ENCODE assay signal across 1 cellular context in the genomic region with DNA sequence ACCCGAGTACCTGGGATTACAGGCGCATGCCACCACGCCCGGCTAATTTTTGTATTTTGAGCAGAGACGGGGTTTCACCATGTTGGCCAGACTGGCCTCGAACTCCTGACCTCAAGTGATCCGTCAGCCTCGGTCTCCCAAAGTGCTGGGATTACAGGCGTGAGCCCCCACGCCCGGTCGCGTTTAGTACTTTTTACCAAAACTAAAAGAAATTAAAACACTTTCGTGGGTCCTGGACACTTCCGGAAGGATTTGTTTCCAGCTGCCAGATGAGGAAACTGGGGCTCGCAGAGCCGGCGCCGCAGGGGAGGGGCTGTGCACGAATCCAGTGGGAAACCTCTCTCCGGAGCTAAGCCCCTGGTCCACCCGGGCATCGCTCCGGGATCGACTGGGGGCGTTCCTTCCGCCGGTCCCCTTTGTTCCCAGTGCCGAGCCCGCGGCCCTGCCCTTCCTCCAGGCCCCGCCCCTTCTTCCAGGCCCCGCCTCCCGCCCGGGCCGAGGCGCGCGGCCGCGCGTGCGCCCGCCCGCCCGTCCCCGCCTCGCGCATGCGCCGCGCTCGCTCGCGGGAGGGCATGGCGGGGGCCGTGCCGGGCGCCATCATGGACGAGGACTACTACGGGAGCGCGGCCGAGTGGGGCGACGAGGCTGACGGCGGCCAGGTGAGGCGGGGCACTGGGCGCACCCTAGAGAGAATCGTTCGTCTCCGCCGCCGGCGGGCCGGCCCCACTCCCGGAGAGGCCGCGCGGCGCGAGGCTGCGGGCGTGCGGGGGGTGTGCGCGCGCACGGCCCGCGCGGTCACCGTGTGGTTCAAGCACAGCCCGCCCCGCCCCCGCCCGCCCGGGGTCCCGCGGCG.
TF ChIP-seq lines count a peak whose summit lies in the region.

A gene with protein sequence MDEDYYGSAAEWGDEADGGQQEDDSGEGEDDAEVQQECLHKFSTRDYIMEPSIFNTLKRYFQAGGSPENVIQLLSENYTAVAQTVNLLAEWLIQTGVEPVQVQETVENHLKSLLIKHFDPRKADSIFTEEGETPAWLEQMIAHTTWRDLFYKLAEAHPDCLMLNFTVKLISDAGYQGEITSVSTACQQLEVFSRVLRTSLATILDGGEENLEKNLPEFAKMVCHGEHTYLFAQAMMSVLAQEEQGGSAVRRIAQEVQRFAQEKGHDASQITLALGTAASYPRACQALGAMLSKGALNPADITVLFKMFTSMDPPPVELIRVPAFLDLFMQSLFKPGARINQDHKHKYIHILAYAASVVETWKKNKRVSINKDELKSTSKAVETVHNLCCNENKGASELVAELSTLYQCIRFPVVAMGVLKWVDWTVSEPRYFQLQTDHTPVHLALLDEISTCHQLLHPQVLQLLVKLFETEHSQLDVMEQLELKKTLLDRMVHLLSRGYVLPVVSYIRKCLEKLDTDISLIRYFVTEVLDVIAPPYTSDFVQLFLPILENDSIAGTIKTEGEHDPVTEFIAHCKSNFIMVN (plus strand): TSS at position 546 of the 853 bp plus-strand sequence. CDS start 54 bp downstream, at position 600.

TF ChIP-seq in HepG2, 621 proteins besides CTCF, POLR2A, EP300 and RAD21 (continued from another document and continues in another):
- TF ChIP-seq, protein P1, sequence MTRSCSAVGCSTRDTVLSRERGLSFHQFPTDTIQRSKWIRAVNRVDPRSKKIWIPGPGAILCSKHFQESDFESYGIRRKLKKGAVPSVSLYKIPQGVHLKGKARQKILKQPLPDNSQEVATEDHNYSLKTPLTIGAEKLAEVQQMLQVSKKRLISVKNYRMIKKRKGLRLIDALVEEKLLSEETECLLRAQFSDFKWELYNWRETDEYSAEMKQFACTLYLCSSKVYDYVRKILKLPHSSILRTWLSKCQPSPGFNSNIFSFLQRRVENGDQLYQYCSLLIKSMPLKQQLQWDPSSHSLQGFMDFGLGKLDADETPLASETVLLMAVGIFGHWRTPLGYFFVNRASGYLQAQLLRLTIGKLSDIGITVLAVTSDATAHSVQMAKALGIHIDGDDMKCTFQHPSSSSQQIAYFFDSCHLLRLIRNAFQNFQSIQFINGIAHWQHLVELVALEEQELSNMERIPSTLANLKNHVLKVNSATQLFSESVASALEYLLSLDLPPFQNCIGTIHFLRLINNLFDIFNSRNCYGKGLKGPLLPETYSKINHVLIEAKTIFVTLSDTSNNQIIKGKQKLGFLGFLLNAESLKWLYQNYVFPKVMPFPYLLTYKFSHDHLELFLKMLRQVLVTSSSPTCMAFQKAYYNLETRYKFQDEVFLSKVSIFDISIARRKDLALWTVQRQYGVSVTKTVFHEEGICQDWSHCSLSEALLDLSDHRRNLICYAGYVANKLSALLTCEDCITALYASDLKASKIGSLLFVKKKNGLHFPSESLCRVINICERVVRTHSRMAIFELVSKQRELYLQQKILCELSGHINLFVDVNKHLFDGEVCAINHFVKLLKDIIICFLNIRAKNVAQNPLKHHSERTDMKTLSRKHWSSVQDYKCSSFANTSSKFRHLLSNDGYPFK (CRISPR knock-in tag; IDR thresholded peaks at IDR 0.05; ENCODE audit: borderline replicate concordance) = 0 out of 2 replicates have a peak, but pooled peaks have one; percentile 40
- TF ChIP-seq, protein P2, sequence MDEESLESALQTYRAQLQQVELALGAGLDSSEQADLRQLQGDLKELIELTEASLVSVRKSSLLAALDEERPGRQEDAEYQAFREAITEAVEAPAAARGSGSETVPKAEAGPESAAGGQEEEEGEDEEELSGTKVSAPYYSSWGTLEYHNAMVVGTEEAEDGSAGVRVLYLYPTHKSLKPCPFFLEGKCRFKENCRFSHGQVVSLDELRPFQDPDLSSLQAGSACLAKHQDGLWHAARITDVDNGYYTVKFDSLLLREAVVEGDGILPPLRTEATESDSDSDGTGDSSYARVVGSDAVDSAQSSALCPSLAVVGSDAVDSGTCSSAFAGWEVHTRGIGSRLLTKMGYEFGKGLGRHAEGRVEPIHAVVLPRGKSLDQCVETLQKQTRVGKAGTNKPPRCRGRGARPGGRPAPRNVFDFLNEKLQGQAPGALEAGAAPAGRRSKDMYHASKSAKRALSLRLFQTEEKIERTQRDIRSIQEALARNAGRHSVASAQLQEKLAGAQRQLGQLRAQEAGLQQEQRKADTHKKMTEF (CRISPR knock-in tag; IDR thresholded peaks at IDR 0.05) = peak; percentile 67
- TF ChIP-seq, protein P3, sequence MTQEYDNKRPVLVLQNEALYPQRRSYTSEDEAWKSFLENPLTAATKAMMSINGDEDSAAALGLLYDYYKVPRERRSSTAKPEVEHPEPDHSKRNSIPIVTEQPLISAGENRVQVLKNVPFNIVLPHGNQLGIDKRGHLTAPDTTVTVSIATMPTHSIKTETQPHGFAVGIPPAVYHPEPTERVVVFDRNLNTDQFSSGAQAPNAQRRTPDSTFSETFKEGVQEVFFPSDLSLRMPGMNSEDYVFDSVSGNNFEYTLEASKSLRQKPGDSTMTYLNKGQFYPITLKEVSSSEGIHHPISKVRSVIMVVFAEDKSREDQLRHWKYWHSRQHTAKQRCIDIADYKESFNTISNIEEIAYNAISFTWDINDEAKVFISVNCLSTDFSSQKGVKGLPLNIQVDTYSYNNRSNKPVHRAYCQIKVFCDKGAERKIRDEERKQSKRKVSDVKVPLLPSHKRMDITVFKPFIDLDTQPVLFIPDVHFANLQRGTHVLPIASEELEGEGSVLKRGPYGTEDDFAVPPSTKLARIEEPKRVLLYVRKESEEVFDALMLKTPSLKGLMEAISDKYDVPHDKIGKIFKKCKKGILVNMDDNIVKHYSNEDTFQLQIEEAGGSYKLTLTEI (CRISPR knock-in tag; conservative IDR thresholded peaks at IDR 0.05) = no peak
- TF ChIP-seq PITX1 (CRISPR knock-in tag; IDR thresholded peaks at IDR 0.05) (peak; percentile 93), FOXK1 (CRISPR knock-in tag; IDR thresholded peaks at IDR 0.05; ENCODE audit: borderline replicate concordance, low read depth) (peak; percentile 11; the same call in 1 of the 2 replicates), ZBTB3 (CRISPR knock-in tag; IDR thresholded peaks at IDR 0.05; ENCODE audit: borderline replicate concordance, low read depth) (peak; percentile 39; the same call in 1 of the 2 replicates), ZNF329 (CRISPR knock-in tag; IDR thresholded peaks at IDR 0.05; ENCODE audit: low read depth) (peak; percentile 82), ZNF543 (CRISPR knock-in tag; IDR thresholded peaks at IDR 0.05) (no peak; the same call in 1 of the 2 replicates), ZNF367 (CRISPR knock-in tag; IDR thresholded peaks at IDR 0.05; ENCODE audit: borderline replicate concordance) (no peak), EED (CRISPR knock-in tag; IDR thresholded peaks at IDR 0.05) (no peak), ZNF34 (CRISPR knock-in tag; IDR thresholded peaks at IDR 0.05; ENCODE audit: borderline replicate concordance) (no peak), ZNF343 (CRISPR knock-in tag; IDR thresholded peaks at IDR 0.05) (0 out of 2 replicates have a peak, but pooled peaks have one; percentile 24), HNRNPLL (IDR thresholded peaks at IDR 0.05; ENCODE audit: low read depth, low read length, poor library complexity, severe bottlenecking) (peak; percentile 49), ZNF598 (CRISPR knock-in tag; IDR thresholded peaks at IDR 0.05; ENCODE audit: borderline replicate concordance) (0 out of 2 replicates have a peak, but pooled peaks have one; percentile 70), SIN3B (IDR thresholded peaks at IDR 0.05; ENCODE audit: low read length) (no peak), HMG20A (CRISPR knock-in tag; IDR thresholded peaks at IDR 0.05; ENCODE audit: borderline replicate concordance) (peak; percentile 62; the same call in 1 of the 2 replicates), ZNF3 (CRISPR knock-in tag; IDR thresholded peaks at IDR 0.05) (no peak), SMAD1 (CRISPR knock-in tag; IDR thresholded peaks at IDR 0.05; ENCODE audit: borderline replicate concordance, low read depth) (0 out of 2 replicates have a peak, but pooled peaks have one; percentile 64), ZNF652 (CRISPR knock-in tag; IDR thresholded peaks at IDR 0.05; ENCODE audit: borderline replicate concordance, low read depth) (no peak), HIVEP1 (CRISPR knock-in tag; IDR thresholded peaks at IDR 0.05) (peak; percentile 66; the same call in 1 of the 2 replicates), DNMT1 (CRISPR knock-in tag; IDR thresholded peaks at IDR 0.05) (no peak), SP2 (CRISPR knock-in tag; IDR thresholded peaks at IDR 0.05) (no peak; the same call in 1 of the 2 replicates), ZNF558 (CRISPR knock-in tag; IDR thresholded peaks at IDR 0.05; ENCODE audit: borderline replicate concordance) (peak; percentile 91; the same call in 1 of the 2 replicates), MEIS1 (CRISPR knock-in tag; IDR thresholded peaks at IDR 0.05; ENCODE audit: borderline replicate concordance) (no peak), TSC22D2 (CRISPR knock-in tag; IDR thresholded peaks at IDR 0.05; ENCODE audit: borderline replicate concordance) (peak; percentile 65; the same call in 1 of the 2 replicates), ZNF775 (CRISPR knock-in tag; IDR thresholded peaks at IDR 0.05; ENCODE audit: borderline replicate concordance) (no peak), RARG (CRISPR knock-in tag; IDR thresholded peaks at IDR 0.05; ENCODE audit: low read depth) (no peak)
- TF ChIP-seq, protein P4, sequence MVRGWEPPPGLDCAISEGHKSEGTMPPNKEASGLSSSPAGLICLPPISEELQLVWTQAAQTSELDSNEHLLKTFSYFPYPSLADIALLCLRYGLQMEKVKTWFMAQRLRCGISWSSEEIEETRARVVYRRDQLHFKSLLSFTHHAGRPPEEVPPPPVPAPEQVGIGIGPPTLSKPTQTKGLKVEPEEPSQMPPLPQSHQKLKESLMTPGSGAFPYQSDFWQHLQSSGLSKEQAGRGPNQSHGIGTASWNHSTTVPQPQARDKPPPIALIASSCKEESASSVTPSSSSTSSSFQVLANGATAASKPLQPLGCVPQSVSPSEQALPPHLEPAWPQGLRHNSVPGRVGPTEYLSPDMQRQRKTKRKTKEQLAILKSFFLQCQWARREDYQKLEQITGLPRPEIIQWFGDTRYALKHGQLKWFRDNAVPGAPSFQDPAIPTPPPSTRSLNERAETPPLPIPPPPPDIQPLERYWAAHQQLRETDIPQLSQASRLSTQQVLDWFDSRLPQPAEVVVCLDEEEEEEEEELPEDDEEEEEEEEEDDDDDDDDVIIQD (CRISPR knock-in tag; IDR thresholded peaks at IDR 0.05; ENCODE audit: low read depth) = peak; percentile 64; the same call in 1 of the 2 replicates
- TF ChIP-seq, protein P5, sequence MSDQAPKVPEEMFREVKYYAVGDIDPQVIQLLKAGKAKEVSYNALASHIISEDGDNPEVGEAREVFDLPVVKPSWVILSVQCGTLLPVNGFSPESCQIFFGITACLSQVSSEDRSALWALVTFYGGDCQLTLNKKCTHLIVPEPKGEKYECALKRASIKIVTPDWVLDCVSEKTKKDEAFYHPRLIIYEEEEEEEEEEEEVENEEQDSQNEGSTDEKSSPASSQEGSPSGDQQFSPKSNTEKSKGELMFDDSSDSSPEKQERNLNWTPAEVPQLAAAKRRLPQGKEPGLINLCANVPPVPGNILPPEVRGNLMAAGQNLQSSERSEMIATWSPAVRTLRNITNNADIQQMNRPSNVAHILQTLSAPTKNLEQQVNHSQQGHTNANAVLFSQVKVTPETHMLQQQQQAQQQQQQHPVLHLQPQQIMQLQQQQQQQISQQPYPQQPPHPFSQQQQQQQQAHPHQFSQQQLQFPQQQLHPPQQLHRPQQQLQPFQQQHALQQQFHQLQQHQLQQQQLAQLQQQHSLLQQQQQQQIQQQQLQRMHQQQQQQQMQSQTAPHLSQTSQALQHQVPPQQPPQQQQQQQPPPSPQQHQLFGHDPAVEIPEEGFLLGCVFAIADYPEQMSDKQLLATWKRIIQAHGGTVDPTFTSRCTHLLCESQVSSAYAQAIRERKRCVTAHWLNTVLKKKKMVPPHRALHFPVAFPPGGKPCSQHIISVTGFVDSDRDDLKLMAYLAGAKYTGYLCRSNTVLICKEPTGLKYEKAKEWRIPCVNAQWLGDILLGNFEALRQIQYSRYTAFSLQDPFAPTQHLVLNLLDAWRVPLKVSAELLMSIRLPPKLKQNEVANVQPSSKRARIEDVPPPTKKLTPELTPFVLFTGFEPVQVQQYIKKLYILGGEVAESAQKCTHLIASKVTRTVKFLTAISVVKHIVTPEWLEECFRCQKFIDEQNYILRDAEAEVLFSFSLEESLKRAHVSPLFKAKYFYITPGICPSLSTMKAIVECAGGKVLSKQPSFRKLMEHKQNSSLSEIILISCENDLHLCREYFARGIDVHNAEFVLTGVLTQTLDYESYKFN (CRISPR knock-in tag; conservative IDR thresholded peaks at IDR 0.05) = peak; percentile 48
- TF ChIP-seq, protein P6, sequence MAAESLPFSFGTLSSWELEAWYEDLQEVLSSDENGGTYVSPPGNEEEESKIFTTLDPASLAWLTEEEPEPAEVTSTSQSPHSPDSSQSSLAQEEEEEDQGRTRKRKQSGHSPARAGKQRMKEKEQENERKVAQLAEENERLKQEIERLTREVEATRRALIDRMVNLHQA (CRISPR knock-in tag; IDR thresholded peaks at IDR 0.05) = no peak
- TF ChIP-seq, protein P7, sequence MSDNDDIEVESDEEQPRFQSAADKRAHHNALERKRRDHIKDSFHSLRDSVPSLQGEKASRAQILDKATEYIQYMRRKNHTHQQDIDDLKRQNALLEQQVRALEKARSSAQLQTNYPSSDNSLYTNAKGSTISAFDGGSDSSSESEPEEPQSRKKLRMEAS (IDR thresholded peaks at IDR 0.05) = peak; percentile 83
- TF ChIP-seq, protein P8, sequence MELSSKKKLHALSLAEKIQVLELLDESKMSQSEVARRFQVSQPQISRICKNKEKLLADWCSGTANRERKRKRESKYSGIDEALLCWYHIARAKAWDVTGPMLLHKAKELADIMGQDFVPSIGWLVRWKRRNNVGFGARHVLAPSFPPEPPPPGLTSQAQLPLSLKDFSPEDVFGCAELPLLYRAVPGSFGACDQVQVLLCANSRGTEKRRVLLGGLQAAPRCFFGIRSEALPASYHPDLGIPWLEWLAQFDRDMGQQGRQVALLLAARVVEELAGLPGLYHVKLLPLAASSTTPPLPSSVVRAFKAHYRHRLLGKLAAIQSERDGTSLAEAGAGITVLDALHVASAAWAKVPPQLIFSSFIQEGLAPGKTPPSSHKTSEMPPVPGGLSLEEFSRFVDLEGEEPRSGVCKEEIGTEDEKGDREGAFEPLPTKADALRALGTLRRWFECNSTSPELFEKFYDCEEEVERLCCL (CRISPR knock-in tag; IDR thresholded peaks at IDR 0.05; ENCODE audit: borderline replicate concordance) = no peak
- TF ChIP-seq, protein P9, sequence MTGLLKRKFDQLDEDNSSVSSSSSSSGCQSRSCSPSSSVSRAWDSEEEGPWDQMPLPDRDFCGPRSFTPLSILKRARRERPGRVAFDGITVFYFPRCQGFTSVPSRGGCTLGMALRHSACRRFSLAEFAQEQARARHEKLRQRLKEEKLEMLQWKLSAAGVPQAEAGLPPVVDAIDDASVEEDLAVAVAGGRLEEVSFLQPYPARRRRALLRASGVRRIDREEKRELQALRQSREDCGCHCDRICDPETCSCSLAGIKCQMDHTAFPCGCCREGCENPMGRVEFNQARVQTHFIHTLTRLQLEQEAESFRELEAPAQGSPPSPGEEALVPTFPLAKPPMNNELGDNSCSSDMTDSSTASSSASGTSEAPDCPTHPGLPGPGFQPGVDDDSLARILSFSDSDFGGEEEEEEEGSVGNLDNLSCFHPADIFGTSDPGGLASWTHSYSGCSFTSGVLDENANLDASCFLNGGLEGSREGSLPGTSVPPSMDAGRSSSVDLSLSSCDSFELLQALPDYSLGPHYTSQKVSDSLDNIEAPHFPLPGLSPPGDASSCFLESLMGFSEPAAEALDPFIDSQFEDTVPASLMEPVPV (CRISPR knock-in tag; IDR thresholded peaks at IDR 0.05) = peak; percentile 70; the same call in 1 of the 2 replicates
- TF ChIP-seq, protein P10, sequence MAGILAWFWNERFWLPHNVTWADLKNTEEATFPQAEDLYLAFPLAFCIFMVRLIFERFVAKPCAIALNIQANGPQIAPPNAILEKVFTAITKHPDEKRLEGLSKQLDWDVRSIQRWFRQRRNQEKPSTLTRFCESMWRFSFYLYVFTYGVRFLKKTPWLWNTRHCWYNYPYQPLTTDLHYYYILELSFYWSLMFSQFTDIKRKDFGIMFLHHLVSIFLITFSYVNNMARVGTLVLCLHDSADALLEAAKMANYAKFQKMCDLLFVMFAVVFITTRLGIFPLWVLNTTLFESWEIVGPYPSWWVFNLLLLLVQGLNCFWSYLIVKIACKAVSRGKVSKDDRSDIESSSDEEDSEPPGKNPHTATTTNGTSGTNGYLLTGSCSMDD (CRISPR knock-in tag; IDR thresholded peaks at IDR 0.05) = 0 out of 2 replicates have a peak, but pooled peaks have one; percentile 80
